8 cellular contexts compared by ENCODE assay signal in the genomic region with DNA sequence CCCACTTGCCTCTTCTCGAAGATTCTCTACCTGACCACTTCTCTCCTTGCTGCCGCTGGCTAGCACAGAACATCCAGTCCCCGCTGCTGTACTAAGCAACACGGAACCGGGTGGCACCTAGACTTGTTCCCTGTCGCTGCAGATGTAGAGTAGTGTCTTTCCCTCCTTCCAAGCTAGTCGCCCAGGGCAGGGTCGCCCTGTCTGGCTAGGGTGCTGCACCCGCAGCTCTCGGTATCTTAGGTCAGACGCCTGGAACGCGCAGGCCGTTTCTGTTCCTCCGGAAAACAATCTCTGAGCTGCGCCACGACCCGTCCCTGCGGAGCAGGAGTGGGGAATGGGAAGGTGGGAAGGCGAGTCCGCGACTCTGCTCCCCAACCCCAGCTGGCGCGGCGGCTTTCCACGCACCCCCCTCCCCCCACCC. TPM values are rescaled to one million over a fixed set of nuclear protein-coding genes. Genes with fewer than 3 reads are reported as not detected.
DNase-seq lines count a peak whose midpoint lies in the region; ATAC-seq and TF ChIP-seq lines count a peak whose summit lies in the region.

No MANE protein-coding gene starts in this region.

- POLR2A ChIA-PET in activated CD8-positive, alpha-beta T cell treated with anti-CD3 and anti-CD28 coated beads, Interleukin-2, amount 10 ng/mL, durations not matched to agents 7 days and 5 days (lab: Charles Lee) = interaction anchor here (1.4 to 2.2 kb wide), 4 partner anchors 21 to 279 kb away, joined by 6 to 12 read pairs (median 6); a partner anchor contains a TSS

- no peak overlapping the region for H3K27ac Mint-ChIP-seq in activated CD8-positive, alpha-beta T cell treated with anti-CD3 and anti-CD28 coated beads, Interleukin-2, amount 10 ng/mL, durations not matched to agents 7 days and 5 days

- no peaks in the 10 kb centered on the region for H3K36me3 Mint-ChIP-seq in activated CD8-positive, alpha-beta T cell treated with anti-CD3 and anti-CD28 coated beads, Interleukin-2, amount 10 ng/mL, durations not matched to agents 7 days and 5 days (ENCODE audit: low read depth)

- no peak for ATAC-seq in activated CD8-positive, alpha-beta T cell treated with anti-CD3 and anti-CD28 coated beads, Interleukin-2, amount 10 ng/mL, durations not matched to agents 7 days and 5 days
- ATAC-seq in GM21717 (IDR thresholded peaks at IDR 0.05; ENCODE audit: unreplicated experiment) (no peak), GM18502 (IDR thresholded peaks at IDR 0.05; ENCODE audit: poor library complexity, unreplicated experiment) (no peak)

- H3K4me1 ChIP-seq in cardiac muscle cell (ENCODE audit: low read depth) = peaks cover 12% of the 10 kb centered on the region

- H3K9me3 ChIP-seq in cardiac muscle cell (ENCODE audit: low read depth) = no peaks in the 10 kb centered on the region

- peak overlapping the region; percentile 70 for H3K4me3 ChIP-seq in cardiac muscle cell

- TF ChIP-seq CTCF in cardiac muscle cell (IDR thresholded peaks at IDR 0.05; ENCODE audit: low read depth, low read length) = no peak

- H3K4me1 Mint-ChIP-seq in activated CD8-positive, alpha-beta T cell treated with anti-CD3 and anti-CD28 coated beads, Interleukin-2, amount 10 ng/mL, durations not matched to agents 7 days and 5 days (ENCODE audit: low read depth) = peaks cover 27% of the 10 kb centered on the region

- DNase-seq in stimulated activated CD4-positive, alpha-beta T cell treated with anti-CD3 and anti-CD28 coated beads, Interleukin-4, amount 100 ng/mL, for 1 hour = peak; percentile 15
- no peak for DNase-seq in stimulated activated CD4-positive, alpha-beta T cell treated with anti-CD3 and anti-CD28 coated beads, Interleukin-4, amount 100 ng/mL, for 24 hours
- DNase-seq in activated CD8-positive, alpha-beta T cell treated with anti-CD3 and anti-CD28 coated beads, Interleukin-2, amount 10 ng/mL, durations not matched to agents 7 days and 5 days = no peak
- DNase-seq in cardiac muscle cell (ENCODE audit: low read depth in 1 of 2, low spot score in 1 of 2) (peak in 1 of 2 donors; percentile 44), retina (peak; percentile 64), DMS153 (lab: John Stamatoyannopoulos, UW) (no peak)

- H3K27me3 Mint-ChIP-seq in activated CD8-positive, alpha-beta T cell treated with anti-CD3 and anti-CD28 coated beads, Interleukin-2, amount 10 ng/mL, durations not matched to agents 7 days and 5 days (ENCODE audit: low read depth) = peaks cover 17% of the 10 kb centered on the region

- peak overlapping the region; percentile 84 for H3K27ac ChIP-seq in cardiac muscle cell

- H3K36me3 ChIP-seq in cardiac muscle cell = no peaks in the 10 kb centered on the region

- CTCF ChIA-PET in activated CD8-positive, alpha-beta T cell treated with anti-CD3 and anti-CD28 coated beads, Interleukin-2, amount 10 ng/mL, durations not matched to agents 7 days and 5 days (lab: Charles Lee) = interaction anchor here (0.9 to 3.1 kb wide), 15 partner anchors 9 to 279 kb away, joined by 3 to 21 read pairs (median 5); a partner anchor contains a TSS

- H3K27me3 ChIP-seq in cardiac muscle cell = no peaks in the 10 kb centered on the region

- peak overlapping the region; percentile 78 for H3K4me3 Mint-ChIP-seq in activated CD8-positive, alpha-beta T cell treated with anti-CD3 and anti-CD28 coated beads, Interleukin-2, amount 10 ng/mL, durations not matched to agents 7 days and 5 days

- no peaks in the 10 kb centered on the region for H3K9me3 Mint-ChIP-seq in activated CD8-positive, alpha-beta T cell treated with anti-CD3 and anti-CD28 coated beads, Interleukin-2, amount 10 ng/mL, durations not matched to agents 7 days and 5 days (ENCODE audit: insufficient read depth)

RNA-seq across cellular contexts. Expression of a gene that starts 0.8 kb away (rescaled TPM):
- total RNA-seq in activated CD8-positive, alpha-beta T cell treated with anti-CD3 and anti-CD28 coated beads, Interleukin-2, amount 10 ng/mL, durations not matched to agents 7 days and 5 days = under 1 TPM; 0.55 to 0.70 TPM
- 14.0 and 17.1 TPM in 2 replicates for total RNA-seq in cardiac muscle cell
- polyA plus RNA-seq in cardiac muscle cell = 9.5 and 12.5 TPM in 2 replicates

RNA-seq across cellular contexts. Expression of a gene that starts 6.9 kb away (rescaled TPM):
- 10 to 100 TPM; 97.9 to 99.1 TPM for total RNA-seq in activated CD8-positive, alpha-beta T cell treated with anti-CD3 and anti-CD28 coated beads, Interleukin-2, amount 10 ng/mL, durations not matched to agents 7 days and 5 days
- total RNA-seq in cardiac muscle cell = 116 and 130 TPM in 2 replicates
- 83.9 and 105 TPM in 2 replicates for polyA plus RNA-seq in cardiac muscle cell

RNA-seq across cellular contexts. Expression of a gene that starts 21.4 kb away (rescaled TPM):
- 10 to 100 TPM; 31.4 to 32.5 TPM for total RNA-seq in activated CD8-positive, alpha-beta T cell treated with anti-CD3 and anti-CD28 coated beads, Interleukin-2, amount 10 ng/mL, durations not matched to agents 7 days and 5 days
- total RNA-seq in cardiac muscle cell = 16.8 and 20.2 TPM in 2 replicates
- polyA plus RNA-seq in cardiac muscle cell = 28.0 and 29.4 TPM in 2 replicates

Comparison
In these comparisons a context has a peak if more than half of its experiments do, and no peak if none do; other contexts are left out.
1. DNase-seq: peak in stimulated activated CD4-positive, alpha-beta T cell treated with anti-CD3 and anti-CD28 coated beads, Interleukin-4, amount 100 ng/mL, for 1 hour (single experiment) and retina (single experiment); none in stimulated activated CD4-positive, alpha-beta T cell treated with anti-CD3 and anti-CD28 coated beads, Interleukin-4, amount 100 ng/mL, for 24 hours (single experiment), activated CD8-positive, alpha-beta T cell treated with anti-CD3 and anti-CD28 coated beads, Interleukin-2, amount 10 ng/mL, durations not matched to agents 7 days and 5 days (single experiment) and DMS153 (single experiment).